In the genomic region with DNA sequence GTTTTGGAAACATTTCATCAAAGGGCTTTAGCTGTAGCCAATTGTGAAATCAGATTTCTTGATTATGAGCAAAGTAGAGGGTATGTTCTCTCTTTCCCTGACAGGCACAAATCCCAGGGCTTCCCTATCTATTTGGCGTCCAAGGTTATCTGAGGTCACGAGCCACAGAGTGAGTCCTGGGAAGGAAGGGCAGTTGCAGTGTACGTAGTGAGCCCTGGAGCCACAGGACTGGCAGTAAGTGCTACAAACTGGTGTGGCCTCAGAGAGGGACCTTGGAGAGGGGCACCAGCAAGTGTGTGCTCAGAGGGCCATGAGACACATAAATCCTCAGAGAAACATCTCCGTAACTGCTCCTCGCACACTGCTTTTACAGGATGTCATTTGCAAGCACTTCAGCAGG, we compare ENCODE assay signal across 2 cellular contexts.
TF ChIP-seq lines count a peak whose summit lies in the region.

No MANE protein-coding gene starts in this region.

TF ChIP-seq in SK-N-SH, 30 proteins besides CTCF, POLR2A, EP300 and RAD21 (continued from another document):
- TF ChIP-seq, protein P1, sequence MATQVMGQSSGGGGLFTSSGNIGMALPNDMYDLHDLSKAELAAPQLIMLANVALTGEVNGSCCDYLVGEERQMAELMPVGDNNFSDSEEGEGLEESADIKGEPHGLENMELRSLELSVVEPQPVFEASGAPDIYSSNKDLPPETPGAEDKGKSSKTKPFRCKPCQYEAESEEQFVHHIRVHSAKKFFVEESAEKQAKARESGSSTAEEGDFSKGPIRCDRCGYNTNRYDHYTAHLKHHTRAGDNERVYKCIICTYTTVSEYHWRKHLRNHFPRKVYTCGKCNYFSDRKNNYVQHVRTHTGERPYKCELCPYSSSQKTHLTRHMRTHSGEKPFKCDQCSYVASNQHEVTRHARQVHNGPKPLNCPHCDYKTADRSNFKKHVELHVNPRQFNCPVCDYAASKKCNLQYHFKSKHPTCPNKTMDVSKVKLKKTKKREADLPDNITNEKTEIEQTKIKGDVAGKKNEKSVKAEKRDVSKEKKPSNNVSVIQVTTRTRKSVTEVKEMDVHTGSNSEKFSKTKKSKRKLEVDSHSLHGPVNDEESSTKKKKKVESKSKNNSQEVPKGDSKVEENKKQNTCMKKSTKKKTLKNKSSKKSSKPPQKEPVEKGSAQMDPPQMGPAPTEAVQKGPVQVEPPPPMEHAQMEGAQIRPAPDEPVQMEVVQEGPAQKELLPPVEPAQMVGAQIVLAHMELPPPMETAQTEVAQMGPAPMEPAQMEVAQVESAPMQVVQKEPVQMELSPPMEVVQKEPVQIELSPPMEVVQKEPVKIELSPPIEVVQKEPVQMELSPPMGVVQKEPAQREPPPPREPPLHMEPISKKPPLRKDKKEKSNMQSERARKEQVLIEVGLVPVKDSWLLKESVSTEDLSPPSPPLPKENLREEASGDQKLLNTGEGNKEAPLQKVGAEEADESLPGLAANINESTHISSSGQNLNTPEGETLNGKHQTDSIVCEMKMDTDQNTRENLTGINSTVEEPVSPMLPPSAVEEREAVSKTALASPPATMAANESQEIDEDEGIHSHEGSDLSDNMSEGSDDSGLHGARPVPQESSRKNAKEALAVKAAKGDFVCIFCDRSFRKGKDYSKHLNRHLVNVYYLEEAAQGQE (IDR thresholded peaks at IDR 0.05; ENCODE audit: low read depth, low read length) = peak; percentile 70; the same call in 1 of the 2 replicates
- TF ChIP-seq, protein P2, sequence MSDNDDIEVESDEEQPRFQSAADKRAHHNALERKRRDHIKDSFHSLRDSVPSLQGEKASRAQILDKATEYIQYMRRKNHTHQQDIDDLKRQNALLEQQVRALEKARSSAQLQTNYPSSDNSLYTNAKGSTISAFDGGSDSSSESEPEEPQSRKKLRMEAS (IDR thresholded peaks at IDR 0.05; ENCODE audit: low read depth) = no peak
- TF ChIP-seq SMC3 (IDR thresholded peaks at IDR 0.05; ENCODE audit: low read depth, low read length) = no peak
- TF ChIP-seq, protein P3, sequence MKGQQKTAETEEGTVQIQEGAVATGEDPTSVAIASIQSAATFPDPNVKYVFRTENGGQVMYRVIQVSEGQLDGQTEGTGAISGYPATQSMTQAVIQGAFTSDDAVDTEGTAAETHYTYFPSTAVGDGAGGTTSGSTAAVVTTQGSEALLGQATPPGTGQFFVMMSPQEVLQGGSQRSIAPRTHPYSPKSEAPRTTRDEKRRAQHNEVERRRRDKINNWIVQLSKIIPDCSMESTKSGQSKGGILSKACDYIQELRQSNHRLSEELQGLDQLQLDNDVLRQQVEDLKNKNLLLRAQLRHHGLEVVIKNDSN (IDR thresholded peaks at IDR 0.05; ENCODE audit: borderline replicate concordance, low read depth) = no peak
- no peak for TF ChIP-seq NFIC (IDR thresholded peaks at IDR 0.05; ENCODE audit: borderline replicate concordance)
- no peak for TF ChIP-seq MXI1 (IDR thresholded peaks at IDR 0.05; ENCODE audit: low read depth, low read length)
- TF ChIP-seq TEAD4 (IDR thresholded peaks at IDR 0.05; ENCODE audit: borderline replicate concordance, insufficient read depth) = no peak
- TF ChIP-seq RFX5 (IDR thresholded peaks at IDR 0.05; ENCODE audit: low read length) = no peak
- no peak for TF ChIP-seq ELF1 (IDR thresholded peaks at IDR 0.05)
- TF ChIP-seq TCF12 (IDR thresholded peaks at IDR 0.05) = no peak
- no peak for TF ChIP-seq YY1 (IDR thresholded peaks at IDR 0.05; ENCODE audit: low read depth)
- TF ChIP-seq GABPA (IDR thresholded peaks at IDR 0.05; ENCODE audit: low read depth) = no peak
- TF ChIP-seq NRF1 (IDR thresholded peaks at IDR 0.05; ENCODE audit: low read depth, low read length) = no peak
- TF ChIP-seq EZH2phosphoT487 (IDR thresholded peaks at IDR 0.05; ENCODE audit: borderline replicate concordance, low read depth) = no peak
- TF ChIP-seq, protein P4, sequence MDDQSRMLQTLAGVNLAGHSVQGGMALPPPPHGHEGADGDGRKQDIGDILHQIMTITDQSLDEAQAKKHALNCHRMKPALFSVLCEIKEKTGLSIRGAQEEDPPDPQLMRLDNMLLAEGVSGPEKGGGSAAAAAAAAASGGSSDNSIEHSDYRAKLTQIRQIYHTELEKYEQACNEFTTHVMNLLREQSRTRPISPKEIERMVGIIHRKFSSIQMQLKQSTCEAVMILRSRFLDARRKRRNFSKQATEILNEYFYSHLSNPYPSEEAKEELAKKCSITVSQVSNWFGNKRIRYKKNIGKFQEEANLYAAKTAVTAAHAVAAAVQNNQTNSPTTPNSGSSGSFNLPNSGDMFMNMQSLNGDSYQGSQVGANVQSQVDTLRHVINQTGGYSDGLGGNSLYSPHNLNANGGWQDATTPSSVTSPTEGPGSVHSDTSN (IDR thresholded peaks at IDR 0.05) = no peak
- TF ChIP-seq SIN3A (IDR thresholded peaks at IDR 0.05; ENCODE audit: borderline replicate concordance, low read depth, low read length) = no peak
- TF ChIP-seq FOXJ3 (CRISPR knock-in tag; IDR thresholded peaks at IDR 0.05) = 0 out of 2 replicates have a peak, but pooled peaks have one; percentile 50
- peak; percentile 81 for TF ChIP-seq GATA2 (CRISPR knock-in tag; IDR thresholded peaks at IDR 0.05)
- TF ChIP-seq POLR2AphosphoS5 (IDR thresholded peaks at IDR 0.05; ENCODE audit: low read depth, low read length) = no peak
- no peak for TF ChIP-seq RCOR1 (IDR thresholded peaks at IDR 0.05; ENCODE audit: low read length)
- TF ChIP-seq, protein P5, sequence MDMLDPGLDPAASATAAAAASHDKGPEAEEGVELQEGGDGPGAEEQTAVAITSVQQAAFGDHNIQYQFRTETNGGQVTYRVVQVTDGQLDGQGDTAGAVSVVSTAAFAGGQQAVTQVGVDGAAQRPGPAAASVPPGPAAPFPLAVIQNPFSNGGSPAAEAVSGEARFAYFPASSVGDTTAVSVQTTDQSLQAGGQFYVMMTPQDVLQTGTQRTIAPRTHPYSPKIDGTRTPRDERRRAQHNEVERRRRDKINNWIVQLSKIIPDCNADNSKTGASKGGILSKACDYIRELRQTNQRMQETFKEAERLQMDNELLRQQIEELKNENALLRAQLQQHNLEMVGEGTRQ (IDR thresholded peaks at IDR 0.05; ENCODE audit: borderline replicate concordance, low read depth, low read length) = no peak

TF ChIP-seq in SK-N-SH treated with all-trans-retinoic acid at 6 μM for 48 hours, 23 proteins besides CTCF, POLR2A, EP300 and RAD21 (continued from another document):
- no peak for TF ChIP-seq ZNF565 (CRISPR knock-in tag; conservative IDR thresholded peaks at IDR 0.05; ENCODE audit: low read depth)
- TF ChIP-seq, protein P6, sequence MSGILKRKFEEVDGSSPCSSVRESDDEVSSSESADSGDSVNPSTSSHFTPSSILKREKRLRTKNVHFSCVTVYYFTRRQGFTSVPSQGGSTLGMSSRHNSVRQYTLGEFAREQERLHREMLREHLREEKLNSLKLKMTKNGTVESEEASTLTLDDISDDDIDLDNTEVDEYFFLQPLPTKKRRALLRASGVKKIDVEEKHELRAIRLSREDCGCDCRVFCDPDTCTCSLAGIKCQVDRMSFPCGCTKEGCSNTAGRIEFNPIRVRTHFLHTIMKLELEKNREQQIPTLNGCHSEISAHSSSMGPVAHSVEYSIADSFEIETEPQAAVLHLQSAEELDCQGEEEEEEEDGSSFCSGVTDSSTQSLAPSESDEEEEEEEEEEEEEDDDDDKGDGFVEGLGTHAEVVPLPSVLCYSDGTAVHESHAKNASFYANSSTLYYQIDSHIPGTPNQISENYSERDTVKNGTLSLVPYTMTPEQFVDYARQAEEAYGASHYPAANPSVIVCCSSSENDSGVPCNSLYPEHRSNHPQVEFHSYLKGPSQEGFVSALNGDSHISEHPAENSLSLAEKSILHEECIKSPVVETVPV (CRISPR knock-in tag; IDR thresholded peaks at IDR 0.05) = no peak
